Comparison of ENCODE assay signal across 1 cellular context in the genomic region with DNA sequence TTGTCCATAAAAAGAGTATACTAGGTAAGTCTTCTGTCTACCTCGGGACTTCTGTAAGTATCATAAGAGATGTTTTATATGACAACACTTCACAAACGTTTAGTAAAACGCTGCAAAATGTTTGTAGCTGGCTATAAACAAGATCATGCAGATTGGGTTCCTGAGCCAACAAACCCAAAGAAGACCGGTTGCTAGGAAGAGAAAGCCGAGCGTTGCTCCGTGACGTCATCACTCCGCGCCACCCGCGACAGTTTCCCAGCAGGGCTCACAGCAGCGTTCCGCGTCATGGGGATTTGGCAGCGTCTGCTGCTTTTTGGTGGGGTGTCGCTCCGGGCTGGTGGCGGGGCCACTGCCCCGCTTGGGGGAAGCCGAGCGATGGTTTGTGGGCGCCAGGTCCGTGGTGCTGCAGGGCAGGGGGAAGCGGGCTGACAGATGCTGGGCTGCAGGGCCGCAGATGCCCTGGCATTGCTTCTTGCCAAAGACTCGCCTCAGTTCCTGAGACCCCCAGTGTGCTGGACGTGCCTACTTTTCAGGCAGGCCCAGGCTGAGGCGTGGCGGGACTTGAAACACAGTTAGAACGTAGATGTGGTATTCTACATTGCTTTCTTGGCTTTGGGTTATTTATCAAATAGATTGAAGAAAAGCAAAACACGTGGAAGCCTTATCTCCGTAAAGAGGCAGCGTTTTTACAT.
A peak's percentile ranks its signal among the peaks of the same experiment; 100 is the strongest.
TF ChIP-seq lines count a peak whose summit lies in the region.

A gene with protein sequence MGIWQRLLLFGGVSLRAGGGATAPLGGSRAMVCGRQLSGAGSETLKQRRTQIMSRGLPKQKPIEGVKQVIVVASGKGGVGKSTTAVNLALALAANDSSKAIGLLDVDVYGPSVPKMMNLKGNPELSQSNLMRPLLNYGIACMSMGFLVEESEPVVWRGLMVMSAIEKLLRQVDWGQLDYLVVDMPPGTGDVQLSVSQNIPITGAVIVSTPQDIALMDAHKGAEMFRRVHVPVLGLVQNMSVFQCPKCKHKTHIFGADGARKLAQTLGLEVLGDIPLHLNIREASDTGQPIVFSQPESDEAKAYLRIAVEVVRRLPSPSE (plus strand): TSS at position 250 of the 692 bp plus-strand sequence. CDS start 36 bp downstream, at position 286.

TF ChIP-seq in HepG2, 621 proteins besides CTCF, POLR2A, EP300 and RAD21 (continued from another document and continues in another):
- TF ChIP-seq, protein P1, sequence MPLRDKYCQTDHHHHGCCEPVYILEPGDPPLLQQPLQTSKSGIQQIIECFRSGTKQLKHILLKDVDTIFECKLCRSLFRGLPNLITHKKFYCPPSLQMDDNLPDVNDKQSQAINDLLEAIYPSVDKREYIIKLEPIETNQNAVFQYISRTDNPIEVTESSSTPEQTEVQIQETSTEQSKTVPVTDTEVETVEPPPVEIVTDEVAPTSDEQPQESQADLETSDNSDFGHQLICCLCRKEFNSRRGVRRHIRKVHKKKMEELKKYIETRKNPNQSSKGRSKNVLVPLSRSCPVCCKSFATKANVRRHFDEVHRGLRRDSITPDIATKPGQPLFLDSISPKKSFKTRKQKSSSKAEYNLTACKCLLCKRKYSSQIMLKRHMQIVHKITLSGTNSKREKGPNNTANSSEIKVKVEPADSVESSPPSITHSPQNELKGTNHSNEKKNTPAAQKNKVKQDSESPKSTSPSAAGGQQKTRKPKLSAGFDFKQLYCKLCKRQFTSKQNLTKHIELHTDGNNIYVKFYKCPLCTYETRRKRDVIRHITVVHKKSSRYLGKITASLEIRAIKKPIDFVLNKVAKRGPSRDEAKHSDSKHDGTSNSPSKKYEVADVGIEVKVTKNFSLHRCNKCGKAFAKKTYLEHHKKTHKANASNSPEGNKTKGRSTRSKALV (CRISPR knock-in tag; IDR thresholded peaks at IDR 0.05), result no peak
- TF ChIP-seq HOXD1 (CRISPR knock-in tag; IDR thresholded peaks at IDR 0.05), result peak; percentile 92; the same call in 1 of the 2 replicates
- 0 out of 2 replicates have a peak, but pooled peaks have one; percentile 32 for TF ChIP-seq U2AF2 (IDR thresholded peaks at IDR 0.05; ENCODE audit: low read depth, low read length)
- TF ChIP-seq YEATS4 (CRISPR knock-in tag; IDR thresholded peaks at IDR 0.05; ENCODE audit: borderline replicate concordance), result peak; percentile 98
- TF ChIP-seq ZNF143 (CRISPR knock-in tag; IDR thresholded peaks at IDR 0.05), result peak; percentile 92
- TF ChIP-seq ZNF670 (CRISPR knock-in tag; IDR thresholded peaks at IDR 0.05; ENCODE audit: borderline replicate concordance), result peak; percentile 80; the same call in 1 of the 2 replicates
- peak; percentile 19; the same call in 1 of the 2 replicates for TF ChIP-seq NCOR1 (IDR thresholded peaks at IDR 0.05; ENCODE audit: borderline replicate concordance, low read length)
- peak; percentile 99 for TF ChIP-seq XRCC5 (optimal IDR thresholded peaks at IDR 0.05; ENCODE audit: low read length)
- TF ChIP-seq ZNF326 (CRISPR knock-in tag; IDR thresholded peaks at IDR 0.05; ENCODE audit: borderline replicate concordance), result no peak
- TF ChIP-seq, protein P2, sequence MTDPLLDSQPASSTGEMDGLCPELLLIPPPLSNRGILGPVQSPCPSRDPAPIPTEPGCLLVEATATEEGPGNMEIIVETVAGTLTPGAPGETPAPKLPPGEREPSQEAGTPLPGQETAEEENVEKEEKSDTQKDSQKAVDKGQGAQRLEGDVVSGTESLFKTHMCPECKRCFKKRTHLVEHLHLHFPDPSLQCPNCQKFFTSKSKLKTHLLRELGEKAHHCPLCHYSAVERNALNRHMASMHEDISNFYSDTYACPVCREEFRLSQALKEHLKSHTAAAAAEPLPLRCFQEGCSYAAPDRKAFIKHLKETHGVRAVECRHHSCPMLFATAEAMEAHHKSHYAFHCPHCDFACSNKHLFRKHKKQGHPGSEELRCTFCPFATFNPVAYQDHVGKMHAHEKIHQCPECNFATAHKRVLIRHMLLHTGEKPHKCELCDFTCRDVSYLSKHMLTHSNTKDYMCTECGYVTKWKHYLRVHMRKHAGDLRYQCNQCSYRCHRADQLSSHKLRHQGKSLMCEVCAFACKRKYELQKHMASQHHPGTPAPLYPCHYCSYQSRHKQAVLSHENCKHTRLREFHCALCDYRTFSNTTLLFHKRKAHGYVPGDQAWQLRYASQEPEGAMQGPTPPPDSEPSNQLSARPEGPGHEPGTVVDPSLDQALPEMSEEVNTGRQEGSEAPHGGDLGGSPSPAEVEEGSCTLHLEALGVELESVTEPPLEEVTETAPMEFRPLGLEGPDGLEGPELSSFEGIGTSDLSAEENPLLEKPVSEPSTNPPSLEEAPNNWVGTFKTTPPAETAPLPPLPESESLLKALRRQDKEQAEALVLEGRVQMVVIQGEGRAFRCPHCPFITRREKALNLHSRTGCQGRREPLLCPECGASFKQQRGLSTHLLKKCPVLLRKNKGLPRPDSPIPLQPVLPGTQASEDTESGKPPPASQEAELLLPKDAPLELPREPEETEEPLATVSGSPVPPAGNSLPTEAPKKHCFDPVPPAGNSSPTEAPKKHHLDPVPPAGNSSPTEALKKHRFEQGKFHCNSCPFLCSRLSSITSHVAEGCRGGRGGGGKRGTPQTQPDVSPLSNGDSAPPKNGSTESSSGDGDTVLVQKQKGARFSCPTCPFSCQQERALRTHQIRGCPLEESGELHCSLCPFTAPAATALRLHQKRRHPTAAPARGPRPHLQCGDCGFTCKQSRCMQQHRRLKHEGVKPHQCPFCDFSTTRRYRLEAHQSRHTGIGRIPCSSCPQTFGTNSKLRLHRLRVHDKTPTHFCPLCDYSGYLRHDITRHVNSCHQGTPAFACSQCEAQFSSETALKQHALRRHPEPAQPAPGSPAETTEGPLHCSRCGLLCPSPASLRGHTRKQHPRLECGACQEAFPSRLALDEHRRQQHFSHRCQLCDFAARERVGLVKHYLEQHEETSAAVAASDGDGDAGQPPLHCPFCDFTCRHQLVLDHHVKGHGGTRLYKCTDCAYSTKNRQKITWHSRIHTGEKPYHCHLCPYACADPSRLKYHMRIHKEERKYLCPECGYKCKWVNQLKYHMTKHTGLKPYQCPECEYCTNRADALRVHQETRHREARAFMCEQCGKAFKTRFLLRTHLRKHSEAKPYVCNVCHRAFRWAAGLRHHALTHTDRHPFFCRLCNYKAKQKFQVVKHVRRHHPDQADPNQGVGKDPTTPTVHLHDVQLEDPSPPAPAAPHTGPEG (CRISPR knock-in tag; IDR thresholded peaks at IDR 0.05), result peak; percentile 96
- TF ChIP-seq, protein P3, sequence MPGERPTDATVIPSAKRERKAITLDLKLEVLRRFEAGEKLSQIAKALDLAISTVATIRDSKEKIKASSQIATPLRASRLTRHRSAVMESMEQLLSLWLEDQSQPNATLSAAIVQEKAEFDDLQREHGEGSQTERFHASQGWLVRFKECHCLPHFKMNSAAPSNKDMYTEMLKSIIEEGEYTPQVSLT (CRISPR knock-in tag; IDR thresholded peaks at IDR 0.05; ENCODE audit: borderline replicate concordance, low read depth), result no peak; the same call in 1 of the 2 replicates
- TF ChIP-seq ETV5 (CRISPR knock-in tag; IDR thresholded peaks at IDR 0.05; ENCODE audit: borderline replicate concordance), result peak; percentile 76; the same call in 1 of the 2 replicates
- no peak for TF ChIP-seq KAT2B (IDR thresholded peaks at IDR 0.05; ENCODE audit: borderline replicate concordance, low read depth, low read length)
- peak; percentile 94 for TF ChIP-seq GATAD2A (CRISPR knock-in tag; IDR thresholded peaks at IDR 0.05)
- no peak for TF ChIP-seq ZNF30 (CRISPR knock-in tag; IDR thresholded peaks at IDR 0.05)
- peak; percentile 99 for TF ChIP-seq ZNF274 (CRISPR knock-in tag; IDR thresholded peaks at IDR 0.05)
- peak; percentile 96 for TF ChIP-seq ZNF772 (CRISPR knock-in tag; IDR thresholded peaks at IDR 0.05)
- peak; percentile 67; the same call in 1 of the 2 replicates for TF ChIP-seq ZMAT3 (CRISPR knock-in tag; conservative IDR thresholded peaks at IDR 0.05)
- peak; percentile 87; the same call in 1 of the 2 replicates for TF ChIP-seq GATA4 (IDR thresholded peaks at IDR 0.05; ENCODE audit: borderline replicate concordance, low read depth)
- no peak for TF ChIP-seq SYNCRIP (IDR thresholded peaks at IDR 0.05; ENCODE audit: insufficient read depth, low read depth, low read length)
- no peak for TF ChIP-seq ZNF382 (CRISPR knock-in tag; IDR thresholded peaks at IDR 0.05; ENCODE audit: borderline replicate concordance)
- TF ChIP-seq, protein P4, sequence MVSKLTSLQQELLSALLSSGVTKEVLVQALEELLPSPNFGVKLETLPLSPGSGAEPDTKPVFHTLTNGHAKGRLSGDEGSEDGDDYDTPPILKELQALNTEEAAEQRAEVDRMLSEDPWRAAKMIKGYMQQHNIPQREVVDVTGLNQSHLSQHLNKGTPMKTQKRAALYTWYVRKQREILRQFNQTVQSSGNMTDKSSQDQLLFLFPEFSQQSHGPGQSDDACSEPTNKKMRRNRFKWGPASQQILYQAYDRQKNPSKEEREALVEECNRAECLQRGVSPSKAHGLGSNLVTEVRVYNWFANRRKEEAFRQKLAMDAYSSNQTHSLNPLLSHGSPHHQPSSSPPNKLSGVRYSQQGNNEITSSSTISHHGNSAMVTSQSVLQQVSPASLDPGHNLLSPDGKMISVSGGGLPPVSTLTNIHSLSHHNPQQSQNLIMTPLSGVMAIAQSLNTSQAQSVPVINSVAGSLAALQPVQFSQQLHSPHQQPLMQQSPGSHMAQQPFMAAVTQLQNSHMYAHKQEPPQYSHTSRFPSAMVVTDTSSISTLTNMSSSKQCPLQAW (CRISPR knock-in tag; IDR thresholded peaks at IDR 0.05), result no peak; the same call in 1 of the 2 replicates
- TF ChIP-seq, protein P5, sequence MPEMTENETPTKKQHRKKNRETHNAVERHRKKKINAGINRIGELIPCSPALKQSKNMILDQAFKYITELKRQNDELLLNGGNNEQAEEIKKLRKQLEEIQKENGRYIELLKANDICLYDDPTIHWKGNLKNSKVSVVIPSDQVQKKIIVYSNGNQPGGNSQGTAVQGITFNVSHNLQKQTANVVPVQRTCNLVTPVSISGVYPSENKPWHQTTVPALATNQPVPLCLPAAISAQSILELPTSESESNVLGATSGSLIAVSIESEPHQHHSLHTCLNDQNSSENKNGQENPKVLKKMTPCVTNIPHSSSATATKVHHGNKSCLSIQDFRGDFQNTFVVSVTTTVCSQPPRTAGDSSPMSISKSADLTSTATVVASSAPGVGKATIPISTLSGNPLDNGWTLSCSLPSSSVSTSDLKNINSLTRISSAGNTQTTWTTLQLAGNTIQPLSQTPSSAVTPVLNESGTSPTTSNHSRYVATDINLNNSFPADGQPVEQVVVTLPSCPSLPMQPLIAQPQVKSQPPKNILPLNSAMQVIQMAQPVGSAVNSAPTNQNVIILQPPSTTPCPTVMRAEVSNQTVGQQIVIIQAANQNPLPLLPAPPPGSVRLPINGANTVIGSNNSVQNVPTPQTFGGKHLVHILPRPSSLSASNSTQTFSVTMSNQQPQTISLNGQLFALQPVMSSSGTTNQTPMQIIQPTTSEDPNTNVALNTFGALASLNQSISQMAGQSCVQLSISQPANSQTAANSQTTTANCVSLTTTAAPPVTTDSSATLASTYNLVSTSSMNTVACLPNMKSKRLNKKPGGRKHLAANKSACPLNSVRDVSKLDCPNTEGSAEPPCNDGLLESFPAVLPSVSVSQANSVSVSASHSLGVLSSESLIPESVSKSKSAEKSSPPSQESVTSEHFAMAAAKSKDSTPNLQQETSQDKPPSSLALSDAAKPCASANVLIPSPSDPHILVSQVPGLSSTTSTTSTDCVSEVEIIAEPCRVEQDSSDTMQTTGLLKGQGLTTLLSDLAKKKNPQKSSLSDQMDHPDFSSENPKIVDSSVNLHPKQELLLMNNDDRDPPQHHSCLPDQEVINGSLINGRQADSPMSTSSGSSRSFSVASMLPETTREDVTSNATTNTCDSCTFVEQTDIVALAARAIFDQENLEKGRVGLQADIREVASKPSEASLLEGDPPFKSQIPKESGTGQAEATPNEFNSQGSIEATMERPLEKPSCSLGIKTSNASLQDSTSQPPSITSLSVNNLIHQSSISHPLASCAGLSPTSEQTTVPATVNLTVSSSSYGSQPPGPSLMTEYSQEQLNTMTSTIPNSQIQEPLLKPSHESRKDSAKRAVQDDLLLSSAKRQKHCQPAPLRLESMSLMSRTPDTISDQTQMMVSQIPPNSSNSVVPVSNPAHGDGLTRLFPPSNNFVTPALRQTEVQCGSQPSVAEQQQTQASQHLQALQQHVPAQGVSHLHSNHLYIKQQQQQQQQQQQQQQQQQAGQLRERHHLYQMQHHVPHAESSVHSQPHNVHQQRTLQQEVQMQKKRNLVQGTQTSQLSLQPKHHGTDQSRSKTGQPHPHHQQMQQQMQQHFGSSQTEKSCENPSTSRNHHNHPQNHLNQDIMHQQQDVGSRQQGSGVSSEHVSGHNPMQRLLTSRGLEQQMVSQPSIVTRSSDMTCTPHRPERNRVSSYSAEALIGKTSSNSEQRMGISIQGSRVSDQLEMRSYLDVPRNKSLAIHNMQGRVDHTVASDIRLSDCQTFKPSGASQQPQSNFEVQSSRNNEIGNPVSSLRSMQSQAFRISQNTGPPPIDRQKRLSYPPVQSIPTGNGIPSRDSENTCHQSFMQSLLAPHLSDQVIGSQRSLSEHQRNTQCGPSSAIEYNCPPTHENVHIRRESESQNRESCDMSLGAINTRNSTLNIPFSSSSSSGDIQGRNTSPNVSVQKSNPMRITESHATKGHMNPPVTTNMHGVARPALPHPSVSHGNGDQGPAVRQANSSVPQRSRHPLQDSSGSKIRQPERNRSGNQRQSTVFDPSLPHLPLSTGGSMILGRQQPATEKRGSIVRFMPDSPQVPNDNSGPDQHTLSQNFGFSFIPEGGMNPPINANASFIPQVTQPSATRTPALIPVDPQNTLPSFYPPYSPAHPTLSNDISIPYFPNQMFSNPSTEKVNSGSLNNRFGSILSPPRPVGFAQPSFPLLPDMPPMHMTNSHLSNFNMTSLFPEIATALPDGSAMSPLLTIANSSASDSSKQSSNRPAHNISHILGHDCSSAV (CRISPR knock-in tag; IDR thresholded peaks at IDR 0.05; ENCODE audit: borderline replicate concordance), result peak; percentile 98
- TF ChIP-seq ZNF788 (CRISPR knock-in tag; IDR thresholded peaks at IDR 0.05; ENCODE audit: borderline replicate concordance), result peak; percentile 97
- TF ChIP-seq SOX5 (CRISPR knock-in tag; IDR thresholded peaks at IDR 0.05; ENCODE audit: borderline replicate concordance), result peak; percentile 42; the same call in 1 of the 2 replicates
- no peak for TF ChIP-seq CCDC6 (CRISPR knock-in tag; IDR thresholded peaks at IDR 0.05)
- peak; percentile 99; the same call in 1 of the 2 replicates for TF ChIP-seq EEA1 (CRISPR knock-in tag; IDR thresholded peaks at IDR 0.05; ENCODE audit: borderline replicate concordance)
- no peak for TF ChIP-seq ZNF17 (CRISPR knock-in tag; IDR thresholded peaks at IDR 0.05)
- peak; percentile 96 for TF ChIP-seq ZNF136 (CRISPR knock-in tag; IDR thresholded peaks at IDR 0.05; ENCODE audit: low read depth)
- peak; percentile 70; the same call in 1 of the 2 replicates for TF ChIP-seq NR2F2 (IDR thresholded peaks at IDR 0.05; ENCODE audit: borderline replicate concordance, low read depth)
- peak; percentile 92 for TF ChIP-seq HNRNPL (IDR thresholded peaks at IDR 0.05; ENCODE audit: low read depth, low read length)
- peak; percentile 85 for TF ChIP-seq SP4 (CRISPR knock-in tag; IDR thresholded peaks at IDR 0.05)
- TF ChIP-seq ZNF841 (CRISPR knock-in tag; IDR thresholded peaks at IDR 0.05; ENCODE audit: borderline replicate concordance), result no peak
- TF ChIP-seq, protein P6, sequence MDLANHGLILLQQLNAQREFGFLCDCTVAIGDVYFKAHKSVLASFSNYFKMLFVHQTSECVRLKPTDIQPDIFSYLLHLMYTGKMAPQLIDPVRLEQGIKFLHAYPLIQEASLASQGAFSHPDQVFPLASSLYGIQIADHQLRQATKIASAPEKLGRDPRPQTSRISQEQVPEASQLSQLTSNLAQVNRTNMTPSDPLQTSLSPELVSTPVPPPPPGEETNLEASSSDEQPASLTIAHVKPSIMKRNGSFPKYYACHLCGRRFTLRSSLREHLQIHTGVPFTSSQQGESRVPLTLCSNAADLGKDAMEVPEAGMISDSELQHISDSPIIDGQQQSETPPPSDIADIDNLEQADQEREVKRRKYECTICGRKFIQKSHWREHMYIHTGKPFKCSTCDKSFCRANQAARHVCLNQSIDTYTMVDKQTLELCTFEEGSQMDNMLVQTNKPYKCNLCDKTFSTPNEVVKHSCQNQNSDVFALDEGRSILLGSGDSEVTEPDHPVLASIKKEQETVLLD (CRISPR knock-in tag; IDR thresholded peaks at IDR 0.05; ENCODE audit: low read depth), result no peak
